Comparison of ENCODE assay signal across 23 cellular contexts in genomic region chr9:83191154-83191553, GRCh38.
"Had no signal": no experiment of that assay in that cellular context is flagged by ENCODE, and none has a peak within 500 bp of the region (broad histone marks: within the 10 kb centered on the region; RNA-seq: fewer than 3 reads in every experiment).

No MANE protein-coding gene starts in this region.

- DNase-seq: naive B cell; naive thymus-derived CD8-positive, alpha-beta T cell; nephron progenitor cell; nucleus accumbens; pancreas; right cardiac atrium; right lobe of liver; sigmoid colon; small intestine; stimulated activated CD4-positive, alpha-beta T cell treated with anti-CD3 and anti-CD28 coated beads, Interleukin-15, amount 100 ng/mL, for 24 hours; stimulated activated CD4-positive, alpha-beta T cell treated with anti-CD3 and anti-CD28 coated beads, Interleukin-2, amount 100 ng/mL, for 24 hours; stimulated activated CD4-positive, alpha-beta T cell treated with anti-CD3 and anti-CD28 coated beads, Interleukin-2, amount 100 ng/mL, for 48 hours; stimulated activated CD4-positive, alpha-beta T cell treated with anti-CD3 and anti-CD28 coated beads, Interleukin-4, amount 100 ng/mL, for 24 hours; stimulated activated naive B cell treated with anti-CD40 and anti-IgM and Interleukin-4, amounts not matched to agents 10 μg/mL and 1 μg/mL and 100 μg/mL, for 72 hours; stimulated activated naive CD4-positive, alpha-beta T cell treated with Interleukin-2 at 50 U/mL for 16 hours; stomach; thyroid gland; transverse colon; upper lobe of right lung; uterus had no signal

- H3K27me3 ChIP-seq: pancreas, right lobe of liver, thyroid gland, upper lobe of right lung, uterus had no signal

- H3K4me3 ChIP-seq: pancreas, prostate gland, right lobe of liver, sigmoid colon, stomach, thoracic aorta, thyroid gland, transverse colon, upper lobe of right lung, uterus had no signal

- H3K27ac ChIP-seq: neutrophil, pancreas, prostate gland, right lobe of liver, sigmoid colon, stomach, thoracic aorta, thyroid gland, transverse colon, upper lobe of right lung, uterus had no signal

- FAIRE-seq: pancreas, small intestine had no signal

- H3K36me3 ChIP-seq: neutrophil, pancreas, prostate gland, right lobe of liver, sigmoid colon, stomach, thoracic aorta, thyroid gland, transverse colon, upper lobe of right lung, uterus had no signal

- H3K9me3 ChIP-seq: neutrophil, pancreas, prostate gland, right lobe of liver, sigmoid colon, stomach, thoracic aorta, thyroid gland, transverse colon, upper lobe of right lung, uterus had no signal
